In the genomic region with DNA sequence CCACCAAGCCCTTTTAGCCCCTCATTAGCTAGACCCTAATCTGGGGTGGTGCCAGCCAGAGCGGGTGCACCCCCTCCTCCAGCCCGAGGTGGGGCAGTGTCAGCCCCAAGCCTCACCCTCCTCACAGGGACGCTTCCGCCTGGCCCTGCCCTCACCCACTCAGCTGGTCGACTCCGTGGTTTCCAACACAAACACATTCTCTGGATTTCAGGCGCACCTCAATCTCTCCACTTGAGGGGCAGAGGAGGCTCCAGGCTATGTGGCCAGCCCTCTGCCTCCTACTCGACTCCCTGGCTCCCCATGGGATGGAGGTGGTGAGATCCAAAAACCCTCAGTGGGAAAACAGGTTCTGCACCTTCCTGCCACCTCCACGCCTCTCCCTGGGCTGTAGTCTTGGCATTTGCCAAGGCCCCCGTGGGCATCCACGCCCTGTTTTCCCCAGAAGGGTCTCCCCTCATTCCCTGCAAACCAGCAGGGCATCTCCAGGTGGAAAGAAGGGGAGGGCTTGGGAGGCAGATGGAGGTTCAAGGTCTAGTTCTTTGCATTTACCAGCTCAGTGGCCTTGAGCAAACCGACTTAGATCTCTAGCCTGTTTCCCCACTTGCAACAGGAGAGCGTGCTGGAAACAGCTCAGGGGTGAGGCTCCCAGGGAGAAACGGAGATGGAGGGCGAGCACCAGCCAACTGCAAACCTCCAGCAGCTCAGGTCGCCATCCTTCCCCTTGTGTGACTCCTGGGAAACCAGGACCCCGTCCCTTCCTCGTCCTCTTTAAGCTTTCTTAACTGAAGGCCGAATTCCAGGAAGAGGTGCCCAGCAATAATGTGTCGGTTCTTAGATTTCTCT, we compare ENCODE assay signal across 12 cellular contexts. TPM values are rescaled to one million over a fixed set of nuclear protein-coding genes. Genes with fewer than 3 reads are reported as not detected.
DNase-seq lines count a peak whose midpoint lies in the region; ATAC-seq and TF ChIP-seq lines count a peak whose summit lies in the region.
"Had no signal": no experiment of that assay in that cellular context is flagged by ENCODE, and none has a peak within 500 bp of the region (broad histone marks: within the 10 kb centered on the region; RNA-seq: fewer than 3 reads in every experiment).

No MANE protein-coding gene starts in this region.

- H3K4me3 Mint-ChIP-seq in activated T-helper 17 cell treated with anti-CD3 and anti-CD28 coated beads, Interleukin-2, amount 50 U/mL, for 72 hours: no peak overlapping the region
- H3K4me3 Mint-ChIP-seq: stimulated activated naive CD8-positive, alpha-beta T cell treated with anti-CD3 and anti-CD28 coated beads, Interleukin-15, Interleukin-2, amounts not matched to agents 100 ng/mL and 50 ng/mL, for 24 hours had no signal

- CTCF ChIA-PET in OCI-LY7 (lab: Charles Lee; ENCODE audit: unreplicated experiment): no interaction called here

- H3K36me3 Mint-ChIP-seq in activated T-helper 17 cell treated with anti-CD3 and anti-CD28 coated beads, Interleukin-2, amount 50 U/mL, for 72 hours (ENCODE audit: low read depth): no peaks in the 10 kb centered on the region

- H3K27me3 ChIP-seq in ovary: no peaks in the 10 kb centered on the region
- H3K27me3 ChIP-seq: BE2C had no signal

- H3K9me3 Mint-ChIP-seq in activated T-helper 17 cell treated with anti-CD3 and anti-CD28 coated beads, Interleukin-2, amount 50 U/mL, for 72 hours: no peaks in the 10 kb centered on the region
- H3K9me3 Mint-ChIP-seq: activated T-cell treated with anti-CD3 and anti-CD28 coated beads, Interleukin-2, amount 50 U/mL, for 72 hours; stimulated activated naive CD8-positive, alpha-beta T cell treated with anti-CD3 and anti-CD28 coated beads, Interleukin-15, Interleukin-2, amounts not matched to agents 100 ng/mL and 50 ng/mL, for 24 hours had no signal

- H3K27ac ChIP-seq in ovary: peak overlapping the region; percentile 49 to 94
- H3K27ac ChIP-seq in OCI-LY7 (ENCODE audit: low read depth, low read length, poor library complexity, severe bottlenecking): no peak overlapping the region

- no peak for TF ChIP-seq CTCF in AG10803 (conservative IDR thresholded peaks at IDR 0.05; ENCODE audit: low read length)
- no peak for TF ChIP-seq CTCF in fibroblast of mammary gland (conservative IDR thresholded peaks at IDR 0.05; ENCODE audit: control insufficient read depth, insufficient read depth, low read depth, low read length)
- no peak for TF ChIP-seq CTCF in ovary (IDR thresholded peaks at IDR 0.05)
- no peak for TF ChIP-seq CTCF in OCI-LY7 (conservative IDR thresholded peaks at IDR 0.05; ENCODE audit: low read length)

- no peaks in the 10 kb centered on the region for H3K9me3 ChIP-seq in ovary
- H3K9me3 ChIP-seq in OCI-LY7 (ENCODE audit: low read length): no peaks in the 10 kb centered on the region
- H3K9me3 ChIP-seq: BE2C had no signal

- H3K27ac Mint-ChIP-seq in activated T-helper 17 cell treated with anti-CD3 and anti-CD28 coated beads, Interleukin-2, amount 50 U/mL, for 72 hours: no peak overlapping the region
- H3K27ac Mint-ChIP-seq: activated T-cell treated with anti-CD3 and anti-CD28 coated beads, Interleukin-2, amount 50 U/mL, for 72 hours; stimulated activated naive CD8-positive, alpha-beta T cell treated with anti-CD3 and anti-CD28 coated beads, Interleukin-15, Interleukin-2, amounts not matched to agents 100 ng/mL and 50 ng/mL, for 24 hours had no signal

- H2AFZ ChIP-seq in OCI-LY7 (ENCODE audit: low read length): no peak overlapping the region

- no peaks in the 10 kb centered on the region for H3K4me1 Mint-ChIP-seq in activated T-helper 17 cell treated with anti-CD3 and anti-CD28 coated beads, Interleukin-2, amount 50 U/mL, for 72 hours

- H3K27me3 Mint-ChIP-seq in activated T-helper 17 cell treated with anti-CD3 and anti-CD28 coated beads, Interleukin-2, amount 50 U/mL, for 72 hours: peaks cover 49% of the 10 kb centered on the region

- H3K36me3 ChIP-seq in ovary (no peaks in the 10 kb centered on the region), OCI-LY7 (ENCODE audit: insufficient read depth, low read length) (no peaks in the 10 kb centered on the region)
- H3K36me3 ChIP-seq: BE2C had no signal

- intact Hi-C loops in ovary (cut with DNase I): loop anchor here in 2 of 4 donors (5.0 to 10.0 kb wide), 2 partner anchors 36 to 54 kb away; no protein-coding TSS in a partner anchor
- intact Hi-C loops in OCI-LY7 (cut with micrococcal nuclease; ENCODE audit: unreplicated experiment): no loop called here

- no peak for DNase-seq in AG10803 (ENCODE audit: low read depth)
- peak; percentile 48 for DNase-seq in NCI-H526 treated with DMSO at 0.1 percent for 48 hours (lab: John Stamatoyannopoulos, UW)
- no peak for DNase-seq in fibroblast of mammary gland (ENCODE audit: low read depth)
- DNase-seq in ovary: peak; percentile 26 to 63 (median 58)
- no peak for DNase-seq in OCI-LY7 (ENCODE audit: low spot score)
- DNase-seq: activated T-cell treated with anti-CD3 and anti-CD28 coated beads, Interleukin-2, amount 50 U/mL, for 72 hours; BE2C; NCI-H1092 treated with DMSO at 0.1 percent for 48 hours had no signal

- BruUV-seq in OCI-LY7 (replicated peaks; lab: Mats Ljungman, UMichigan): no TSS peak

- POLR2A ChIA-PET in OCI-LY7 (lab: Charles Lee): interaction anchor here (0.5 kb wide), 1 partner anchor 168 kb away, joined by 5 read pairs; no protein-coding TSS in a partner anchor

- no peak for TF ChIP-seq EP300 in ovary (IDR thresholded peaks at IDR 0.05)

- peak overlapping the region; percentile 84 for H3K4me3 ChIP-seq in AG10803 (ENCODE audit: low read length)
- H3K4me3 ChIP-seq in fibroblast of mammary gland (ENCODE audit: control insufficient read depth, low read depth, low read length): peak overlapping the region; percentile 75
- H3K4me3 ChIP-seq in ovary: peak overlapping the region; percentile 84
- H3K4me3 ChIP-seq in OCI-LY7 (ENCODE audit: low read depth, low read length, poor library complexity, severe bottlenecking): no peak overlapping the region

- TF ChIP-seq POLR2A in ovary (IDR thresholded peaks at IDR 0.05): no peak

- H3K4me2 ChIP-seq in OCI-LY7 (ENCODE audit: low read length): no peak overlapping the region

- WGBS in ovary, 3 donors: 12 to 23% (median 16%) methylated on average over 20 of the region's 20 CpGs

- no peaks in the 10 kb centered on the region for H4K20me1 ChIP-seq in OCI-LY7 (ENCODE audit: insufficient read depth, low read length)

- ATAC-seq in GM18861 (IDR thresholded peaks at IDR 0.05; ENCODE audit: unreplicated experiment): no peak
- no peak for ATAC-seq in GM21576 (IDR thresholded peaks at IDR 0.05; ENCODE audit: unreplicated experiment)
- ATAC-seq in activated T-helper 17 cell treated with anti-CD3 and anti-CD28 coated beads, Interleukin-2, amount 50 U/mL, for 72 hours (replicated peaks): no peak
- ATAC-seq: activated T-cell treated with anti-CD3 and anti-CD28 coated beads, Interleukin-2, amount 50 U/mL, for 72 hours had no signal

- H3K9me2 ChIP-seq in OCI-LY7 (ENCODE audit: insufficient read depth, low read length): no peaks in the 10 kb centered on the region

- H3K4me1 ChIP-seq in ovary (ENCODE audit: insufficient read depth): peaks cover 24% of the 10 kb centered on the region
- H3K4me1 ChIP-seq in OCI-LY7 (ENCODE audit: insufficient read depth, low read length, poor library complexity, severe bottlenecking): no peaks in the 10 kb centered on the region
- H3K4me1 ChIP-seq: BE2C had no signal

- no peaks in the 10 kb centered on the region for H3K79me2 ChIP-seq in OCI-LY7 (ENCODE audit: insufficient read depth, low read depth, low read length)

RNA-seq across cellular contexts. Expression of gene EMP2, which starts 1.7 kb away (rescaled TPM):
- total RNA-seq in ovary (10 to 100 TPM; 38.9 to 97.7 (median 83.0) TPM), OCI-LY7 (2022) (not detected in 2 replicates)
- polyA plus RNA-seq in ovary: 100 to 1,000 TPM in 1 of 2 donors, 10 to 100 TPM in 1; 43.8 to 114 TPM
- total RNA-seq in OCI-LY7 (2014; rRNA removed; shearing (Covaris generic)): not detected in 2 replicates
- under 1 TPM; 0.15 to 0.16 TPM for total RNA-seq in activated T-helper 17 cell treated with anti-CD3 and anti-CD28 coated beads, Interleukin-2, amount 50 U/mL, for 72 hours

Comparison
In these comparisons a context has a peak if more than half of its experiments do, and no peak if none do; other contexts are left out.
1. DNase-seq: peak in NCI-H526 treated with DMSO at 0.1 percent for 48 hours (single experiment) and ovary (5 of 5); none in AG10803 (single experiment), fibroblast of mammary gland (single experiment) and OCI-LY7 (single experiment).
2. RNA of gene EMP2, which starts 1.7 kb away (total RNA-seq): 38.9 to 97.7 TPM in ovary; 0.15 to 0.16 TPM in activated T-helper 17 cell treated with anti-CD3 and anti-CD28 coated beads, Interleukin-2, amount 50 U/mL, for 72 hours and not detected in OCI-LY7; every median in the first group is over 10 times any median in the second.